25 cellular contexts compared by ENCODE assay signal in the genomic region with DNA sequence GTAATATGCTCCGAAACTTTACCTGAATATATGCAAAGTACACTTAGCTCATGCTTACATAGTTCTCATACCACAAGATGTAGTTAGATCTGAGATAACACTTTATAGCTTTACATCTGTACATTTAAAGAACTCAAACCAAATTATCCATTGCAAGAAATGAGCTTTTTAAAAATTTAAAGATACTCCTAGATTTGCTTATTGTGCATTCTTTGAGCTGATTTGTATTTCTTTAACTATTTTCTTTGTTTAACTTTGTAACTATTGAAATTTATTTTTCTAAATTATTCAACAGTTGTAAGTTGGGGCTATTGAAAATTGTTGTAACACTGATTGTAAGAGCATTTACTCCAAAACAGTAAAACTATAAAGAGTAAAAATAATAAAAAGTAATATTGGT.
"Had no signal": no experiment of that assay in that cellular context is flagged by ENCODE, and none has a peak within 500 bp of the region (broad histone marks: within the 10 kb centered on the region; RNA-seq: fewer than 3 reads in every experiment).

No MANE protein-coding gene starts in this region.

- H3K9me3 ChIP-seq: ovary, psoas muscle, spleen, stomach, thoracic aorta, thyroid gland, tibial nerve, upper lobe of left lung, vagina had no signal

- H3K9ac ChIP-seq: neural progenitor cell, parathyroid adenoma had no signal

- H3K4me1 ChIP-seq: neural progenitor cell, parathyroid adenoma, psoas muscle, spleen, stomach, thyroid gland, tibial nerve, upper lobe of left lung, vagina had no signal

- H3K27me3 ChIP-seq: neural progenitor cell, ovary, spleen, stomach, thyroid gland, tibial nerve, upper lobe of left lung, vagina had no signal

- FAIRE-seq: urothelium cell line had no signal

- DNase-seq: natural killer cell; occipital lobe; ovary; posterior cingulate gyrus; psoas muscle; right cardiac atrium; spleen; stimulated activated CD4-positive, alpha-beta T cell treated with anti-CD3 and anti-CD28 coated beads, Interleukin-12 subunit alpha, Interleukin-12 subunit beta, amount 100 ng/mL, for 4 hours; stimulated activated CD4-positive, alpha-beta T cell treated with anti-CD3 and anti-CD28 coated beads, Interleukin-1b, Interleukin-23, amount 100 ng/mL, for 48 hours; stimulated activated CD4-positive, alpha-beta T cell treated with anti-CD3 and anti-CD28 coated beads, Interleukin-4, amount 100 ng/mL, for 1 hour; stimulated activated CD4-positive, alpha-beta T cell treated with anti-CD3 and anti-CD28 coated beads, Interleukin-4, amount 100 ng/mL, for 4 hours; stimulated activated CD8-positive, alpha-beta memory T cell treated with anti-CD3 and anti-CD28 coated beads, Interleukin-4, amount 100 ng/mL, for 48 hours; stimulated activated naive CD4-positive, alpha-beta T cell treated with Interleukin-2 at 50 U/mL for 16 hours; stomach; thyroid gland; trophoblast cell; upper lobe of left lung had no signal

- H2AFZ ChIP-seq: neural progenitor cell, parathyroid adenoma had no signal

- H3K4me3 ChIP-seq: neural progenitor cell, ovary, psoas muscle, skin epidermis, smooth muscle cell, spleen, stomach, thoracic aorta, thyroid gland, tibial nerve, upper lobe of left lung, vagina had no signal

- H3K79me2 ChIP-seq: parathyroid adenoma had no signal

- H3K4me2 ChIP-seq: neural progenitor cell, smooth muscle cell had no signal

- H3K36me3 ChIP-seq: neural progenitor cell, ovary, spleen, stomach, thoracic aorta, thyroid gland, tibial nerve, upper lobe of left lung, vagina had no signal

- H3K27ac ChIP-seq: neural progenitor cell, ovary, parathyroid adenoma, psoas muscle, skin epidermis, spleen, stomach, thoracic aorta, thyroid gland, tibial nerve, upper lobe of left lung, vagina had no signal
